Comparison of ENCODE assay signal across 26 cellular contexts in genomic region chr3:23859839-23860382, GRCh38. TPM values are rescaled to one million over a fixed set of nuclear protein-coding genes. Genes with fewer than 3 reads are reported as not detected.
DNase-seq lines count a peak whose midpoint lies in the region; ATAC-seq and TF ChIP-seq lines count a peak whose summit lies in the region.
"Had no signal": no experiment of that assay in that cellular context is flagged by ENCODE, and none has a peak within 500 bp of the region (broad histone marks: within the 10 kb centered on the region; RNA-seq: fewer than 3 reads in every experiment).

No MANE protein-coding gene starts in this region.

- H3K9me2 ChIP-seq in OCI-LY7 (ENCODE audit: insufficient read depth, low read length), result no peaks in the 10 kb centered on the region

- CTCF ChIA-PET in activated CD4-positive, alpha-beta T cell treated with anti-CD3 and anti-CD28 coated beads, Interleukin-2, amount 10 ng/mL, durations not matched to agents 7 days and 5 days (lab: Charles Lee), result interaction anchor here (1.1 kb wide), 1 partner anchor 15 kb away, joined by 3 read pairs; no protein-coding TSS in a partner anchor
- CTCF ChIA-PET in activated CD4-positive, alpha-beta T cell treated with anti-CD3 and anti-CD28 coated beads for 36 hours (lab: Charles Lee), result interaction anchor here (0.7 to 1.4 kb wide), 2 partner anchors 26 to 52 kb away, joined by 3 read pairs; no protein-coding TSS in a partner anchor
- CTCF ChIA-PET in OCI-LY7 (lab: Charles Lee; ENCODE audit: unreplicated experiment), result no interaction called here

- peaks cover 35% of the 10 kb centered on the region for H3K4me1 Mint-ChIP-seq in activated CD4-positive, alpha-beta T cell treated with anti-CD3 and anti-CD28 coated beads, Interleukin-2, amount 10 ng/mL, durations not matched to agents 7 days and 5 days
- H3K4me1 Mint-ChIP-seq in activated CD4-positive, alpha-beta T cell treated with anti-CD3 and anti-CD28 coated beads for 36 hours, result peaks cover 60% of the 10 kb centered on the region
- peaks cover 63 to 71% of the 10 kb centered on the region in 2 donors for H3K4me1 Mint-ChIP-seq in natural killer cell
- H3K4me1 Mint-ChIP-seq in natural killer cell treated with Interleukin-12 subunit alpha and Interleukin-12 subunit beta and Interleukin-15 and Interleukin-18, amount 100 ng/mL, for 72 hours (ENCODE audit: low read depth in 2 of 2), result peaks cover 41 to 48% of the 10 kb centered on the region in 2 donors
- peaks cover 40% of the 10 kb centered on the region for H3K4me1 Mint-ChIP-seq in chondrocyte (ENCODE audit: low read depth)

- TF ChIP-seq CTCF in natural killer cell (IDR thresholded peaks at IDR 0.05) (no peak), chondrocyte (IDR thresholded peaks at IDR 0.05) (no peak), OCI-LY7 (conservative IDR thresholded peaks at IDR 0.05; ENCODE audit: low read length) (no peak)

- BruUV-seq in OCI-LY7 (replicated peaks; lab: Mats Ljungman, UMichigan), result no TSS peak

- peaks cover 49% of the 10 kb centered on the region for H3K79me2 ChIP-seq in OCI-LY7 (ENCODE audit: insufficient read depth, low read depth, low read length)

- DNase-seq in activated CD4-positive, alpha-beta T cell treated with anti-CD3 and anti-CD28 coated beads, Interleukin-2, amount 10 ng/mL, durations not matched to agents 7 days and 5 days, result peak; percentile 16
- DNase-seq in activated CD4-positive, alpha-beta T cell treated with anti-CD3 and anti-CD28 coated beads for 36 hours, result no peak
- DNase-seq in natural killer cell (no peak), chondrocyte (ENCODE audit: low spot score) (no peak), CD1c-positive myeloid dendritic cell (ENCODE audit: extremely low spot score) (no peak), OCI-LY7 (ENCODE audit: low spot score) (no peak)
- no peak for DNase-seq in natural killer cell treated with Interleukin-12 subunit alpha and Interleukin-12 subunit beta and Interleukin-15 and Interleukin-18, amount 100 ng/mL, for 72 hours (ENCODE audit: low spot score)
- DNase-seq: 8988T; ACHN; CD4-positive, alpha-beta memory T cell; COR-L47; GOT3; HFFc6; KBM-7; MM.1S; NCI-H1417; NCI-H1694; NCI-H2029 treated with DMSO at 0.1 percent for 48 hours; NCI-H446 treated with DMSO at 0.1 percent for 48 hours; NCI-H526; NCI-H82; Peyer's patch; SHP77 treated with DMSO at 0.1 percent for 48 hours had no signal

- H3K4me3 Mint-ChIP-seq in activated CD4-positive, alpha-beta T cell treated with anti-CD3 and anti-CD28 coated beads, Interleukin-2, amount 10 ng/mL, durations not matched to agents 7 days and 5 days, result no peak overlapping the region
- H3K4me3 Mint-ChIP-seq in activated CD4-positive, alpha-beta T cell treated with anti-CD3 and anti-CD28 coated beads for 36 hours, result no peak overlapping the region
- H3K4me3 Mint-ChIP-seq in natural killer cell, result peak overlapping the region; percentile 29
- no peak overlapping the region for H3K4me3 Mint-ChIP-seq in natural killer cell treated with Interleukin-12 subunit alpha and Interleukin-12 subunit beta and Interleukin-15 and Interleukin-18, amount 100 ng/mL, for 72 hours
- H3K4me3 Mint-ChIP-seq in chondrocyte (ENCODE audit: unreplicated experiment), result no peak overlapping the region
- H3K4me3 Mint-ChIP-seq: HFFc6 had no signal

- ATAC-seq in activated CD4-positive, alpha-beta T cell treated with anti-CD3 and anti-CD28 coated beads for 36 hours, result no peak
- peak in 1 of 3 donors; percentile 35 for ATAC-seq in natural killer cell
- ATAC-seq in natural killer cell treated with Interleukin-12 subunit alpha and Interleukin-12 subunit beta and Interleukin-15 and Interleukin-18, amount 100 ng/mL, for 72 hours, result no peak
- ATAC-seq in GM21367 (IDR thresholded peaks at IDR 0.05; ENCODE audit: unreplicated experiment), result no peak
- ATAC-seq: GM12878 had no signal

- H3K4me3 ChIP-seq in OCI-LY7 (ENCODE audit: low read depth, low read length, poor library complexity, severe bottlenecking), result no peak overlapping the region
- H3K4me3 ChIP-seq: GM12878, HAP-1, Peyer's patch had no signal

- H3K27ac ChIP-seq in OCI-LY7 (ENCODE audit: low read depth, low read length, poor library complexity, severe bottlenecking), result no peak overlapping the region
- H3K27ac ChIP-seq: Peyer's patch had no signal

- H3K27me3 Mint-ChIP-seq in activated CD4-positive, alpha-beta T cell treated with anti-CD3 and anti-CD28 coated beads, Interleukin-2, amount 10 ng/mL, durations not matched to agents 7 days and 5 days, result no peaks in the 10 kb centered on the region
- no peaks in the 10 kb centered on the region for H3K27me3 Mint-ChIP-seq in activated CD4-positive, alpha-beta T cell treated with anti-CD3 and anti-CD28 coated beads for 36 hours
- H3K27me3 Mint-ChIP-seq in natural killer cell (ENCODE audit: low read depth in 2 of 2), result no peaks in the 10 kb centered on the region
- H3K27me3 Mint-ChIP-seq in natural killer cell treated with Interleukin-12 subunit alpha and Interleukin-12 subunit beta and Interleukin-15 and Interleukin-18, amount 100 ng/mL, for 72 hours, result no peaks in the 10 kb centered on the region
- no peaks in the 10 kb centered on the region for H3K27me3 Mint-ChIP-seq in chondrocyte (ENCODE audit: low read depth)
- H3K27me3 Mint-ChIP-seq: CD4-positive, alpha-beta memory T cell had no signal

- no peak overlapping the region for H3K4me2 ChIP-seq in OCI-LY7 (ENCODE audit: low read length)

- H3K36me3 ChIP-seq in OCI-LY7 (ENCODE audit: insufficient read depth, low read length), result peaks cover 16% of the 10 kb centered on the region; the same call in 1 of the 2 replicates
- H3K36me3 ChIP-seq: Peyer's patch had no signal

- no peaks in the 10 kb centered on the region for H3K9me3 Mint-ChIP-seq in activated CD4-positive, alpha-beta T cell treated with anti-CD3 and anti-CD28 coated beads, Interleukin-2, amount 10 ng/mL, durations not matched to agents 7 days and 5 days
- H3K9me3 Mint-ChIP-seq in activated CD4-positive, alpha-beta T cell treated with anti-CD3 and anti-CD28 coated beads for 36 hours (ENCODE audit: low read depth), result no peaks in the 10 kb centered on the region
- H3K9me3 Mint-ChIP-seq in natural killer cell (no peaks in the 10 kb centered on the region), chondrocyte (ENCODE audit: low read depth) (no peaks in the 10 kb centered on the region)
- H3K9me3 Mint-ChIP-seq in natural killer cell treated with Interleukin-12 subunit alpha and Interleukin-12 subunit beta and Interleukin-15 and Interleukin-18, amount 100 ng/mL, for 72 hours, result no peaks in the 10 kb centered on the region
- H3K9me3 Mint-ChIP-seq: CD4-positive, alpha-beta memory T cell; HFFc6 had no signal

- intact Hi-C loops in activated CD4-positive, alpha-beta T cell treated with anti-CD3 and anti-CD28 coated beads for 36 hours (cut with DNase I, micrococcal nuclease), result no loop called here
- intact Hi-C loops in natural killer cell (cut with micrococcal nuclease) (no loop called here), OCI-LY7 (cut with micrococcal nuclease; ENCODE audit: unreplicated experiment) (loop anchor here (5.0 kb wide), 1 partner anchor 48 kb away; no protein-coding TSS in a partner anchor)

- H3K9me3 ChIP-seq in OCI-LY7 (ENCODE audit: low read length), result no peaks in the 10 kb centered on the region
- H3K9me3 ChIP-seq: HAP-1, Peyer's patch had no signal

- peaks cover 29% of the 10 kb centered on the region for H3K4me1 ChIP-seq in OCI-LY7 (ENCODE audit: insufficient read depth, low read length, poor library complexity, severe bottlenecking)
- H3K4me1 ChIP-seq: HAP-1 had no signal

- POLR2A ChIA-PET in activated CD4-positive, alpha-beta T cell treated with anti-CD3 and anti-CD28 coated beads, Interleukin-2, amount 10 ng/mL, durations not matched to agents 7 days and 5 days (lab: Charles Lee), result no interaction called here
- POLR2A ChIA-PET in activated CD4-positive, alpha-beta T cell treated with anti-CD3 and anti-CD28 coated beads for 36 hours (lab: Charles Lee), result no interaction called here
- POLR2A ChIA-PET in OCI-LY7 (lab: Charles Lee), result no interaction called here

- no peak overlapping the region for H2AFZ ChIP-seq in OCI-LY7 (ENCODE audit: low read length)

- H4K20me1 ChIP-seq in OCI-LY7 (ENCODE audit: insufficient read depth, low read length), result peaks cover 32% of the 10 kb centered on the region

- H3K27ac Mint-ChIP-seq in activated CD4-positive, alpha-beta T cell treated with anti-CD3 and anti-CD28 coated beads, Interleukin-2, amount 10 ng/mL, durations not matched to agents 7 days and 5 days, result peak overlapping the region; percentile 48
- no peak overlapping the region for H3K27ac Mint-ChIP-seq in activated CD4-positive, alpha-beta T cell treated with anti-CD3 and anti-CD28 coated beads for 36 hours
- peak overlapping the region in 1 of 2 donors; percentile 36 for H3K27ac Mint-ChIP-seq in natural killer cell
- H3K27ac Mint-ChIP-seq in natural killer cell treated with Interleukin-12 subunit alpha and Interleukin-12 subunit beta and Interleukin-15 and Interleukin-18, amount 100 ng/mL, for 72 hours, result no peak overlapping the region
- peak overlapping the region; percentile 53 for H3K27ac Mint-ChIP-seq in chondrocyte (ENCODE audit: unreplicated experiment)

- peaks cover 1% of the 10 kb centered on the region for H3K36me3 Mint-ChIP-seq in activated CD4-positive, alpha-beta T cell treated with anti-CD3 and anti-CD28 coated beads, Interleukin-2, amount 10 ng/mL, durations not matched to agents 7 days and 5 days (ENCODE audit: low read depth)
- peaks cover 10% of the 10 kb centered on the region for H3K36me3 Mint-ChIP-seq in activated CD4-positive, alpha-beta T cell treated with anti-CD3 and anti-CD28 coated beads for 36 hours (ENCODE audit: low read depth)
- H3K36me3 Mint-ChIP-seq in natural killer cell, result no peaks in the 10 kb centered on the region
- H3K36me3 Mint-ChIP-seq in natural killer cell treated with Interleukin-12 subunit alpha and Interleukin-12 subunit beta and Interleukin-15 and Interleukin-18, amount 100 ng/mL, for 72 hours, result no peaks in the 10 kb centered on the region
- peaks cover 5% of the 10 kb centered on the region for H3K36me3 Mint-ChIP-seq in chondrocyte (ENCODE audit: low read depth)

RNA-seq across cellular contexts. Expression of gene UBE2E1, which starts 54.2 kb away (rescaled TPM):
- total RNA-seq in activated CD4-positive, alpha-beta T cell treated with anti-CD3 and anti-CD28 coated beads, Interleukin-2, amount 10 ng/mL, durations not matched to agents 7 days and 5 days, result 10 to 100 TPM; 65.5 to 66.1 TPM
- total RNA-seq in activated CD4-positive, alpha-beta T cell treated with anti-CD3 and anti-CD28 coated beads for 36 hours, result 10 to 100 TPM; 86.3 to 93.8 TPM
- total RNA-seq in natural killer cell (10 to 100 TPM; 80.0 to 89.5 (median 86.9) TPM), chondrocyte (72.3 to 103 TPM (median 101 TPM) in 3 replicates), OCI-LY7 (2022) (142 and 167 TPM in 2 replicates)
- total RNA-seq in natural killer cell treated with Interleukin-12 subunit alpha and Interleukin-12 subunit beta and Interleukin-15 and Interleukin-18, amount 100 ng/mL, for 72 hours, result 10 to 100 TPM; 56.5 to 68.5 TPM
- total RNA-seq in OCI-LY7 (2014; rRNA removed; shearing (Covaris generic)), result 96.7 and 126 TPM in 2 replicates

RNA-seq across cellular contexts. Expression of gene NKIRAS1, which starts 56.9 kb away (rescaled TPM):
- 1 to 10 TPM; 2.5 to 3.0 TPM for total RNA-seq in activated CD4-positive, alpha-beta T cell treated with anti-CD3 and anti-CD28 coated beads, Interleukin-2, amount 10 ng/mL, durations not matched to agents 7 days and 5 days
- total RNA-seq in activated CD4-positive, alpha-beta T cell treated with anti-CD3 and anti-CD28 coated beads for 36 hours, result 1 to 10 TPM; 2.8 to 3.5 TPM
- total RNA-seq in natural killer cell (1 to 10 TPM; 2.2 to 3.3 (median 2.8) TPM), chondrocyte (13.2 to 15.5 TPM (median 13.6 TPM) in 3 replicates), OCI-LY7 (2022) (3.7 and 4.7 TPM in 2 replicates)
- total RNA-seq in natural killer cell treated with Interleukin-12 subunit alpha and Interleukin-12 subunit beta and Interleukin-15 and Interleukin-18, amount 100 ng/mL, for 72 hours, result 1 to 10 TPM; 4.9 to 6.7 TPM
- 4.0 and 4.1 TPM in 2 replicates for total RNA-seq in OCI-LY7 (2014; rRNA removed; shearing (Covaris generic))

RNA-seq across cellular contexts. Expression of gene RPL15, which starts 57.0 kb away (rescaled TPM):
- 1,000 to 10,000 TPM; 1,598 to 1,775 TPM for total RNA-seq in activated CD4-positive, alpha-beta T cell treated with anti-CD3 and anti-CD28 coated beads, Interleukin-2, amount 10 ng/mL, durations not matched to agents 7 days and 5 days
- 1,000 to 10,000 TPM; 2,605 to 3,065 TPM for total RNA-seq in activated CD4-positive, alpha-beta T cell treated with anti-CD3 and anti-CD28 coated beads for 36 hours
- 1,000 to 10,000 TPM; 1,116 to 1,338 (median 1,291) TPM for total RNA-seq in natural killer cell
- total RNA-seq in natural killer cell treated with Interleukin-12 subunit alpha and Interleukin-12 subunit beta and Interleukin-15 and Interleukin-18, amount 100 ng/mL, for 72 hours, result 1,000 to 10,000 TPM; 1,150 to 1,334 TPM
- 1,295 to 1,411 TPM (median 1,362 TPM) in 3 replicates for total RNA-seq in chondrocyte
- 2,205 and 2,390 TPM in 2 replicates for total RNA-seq in OCI-LY7 (2014; rRNA removed; shearing (Covaris generic))
- total RNA-seq in OCI-LY7 (2022), result 2,355 and 2,716 TPM in 2 replicates

Comparison
In these comparisons a context has a peak if more than half of its experiments do, and no peak if none do; other contexts are left out.
1. H3K27ac Mint-ChIP-seq: peak in activated CD4-positive, alpha-beta T cell treated with anti-CD3 and anti-CD28 coated beads, Interleukin-2, amount 10 ng/mL, durations not matched to agents 7 days and 5 days (single experiment) and chondrocyte (single experiment); none in activated CD4-positive, alpha-beta T cell treated with anti-CD3 and anti-CD28 coated beads for 36 hours (single experiment) and natural killer cell treated with Interleukin-12 subunit alpha and Interleukin-12 subunit beta and Interleukin-15 and Interleukin-18, amount 100 ng/mL, for 72 hours (0 of 2).